ENCODE assay signal across 8 cellular contexts in the genomic region with DNA sequence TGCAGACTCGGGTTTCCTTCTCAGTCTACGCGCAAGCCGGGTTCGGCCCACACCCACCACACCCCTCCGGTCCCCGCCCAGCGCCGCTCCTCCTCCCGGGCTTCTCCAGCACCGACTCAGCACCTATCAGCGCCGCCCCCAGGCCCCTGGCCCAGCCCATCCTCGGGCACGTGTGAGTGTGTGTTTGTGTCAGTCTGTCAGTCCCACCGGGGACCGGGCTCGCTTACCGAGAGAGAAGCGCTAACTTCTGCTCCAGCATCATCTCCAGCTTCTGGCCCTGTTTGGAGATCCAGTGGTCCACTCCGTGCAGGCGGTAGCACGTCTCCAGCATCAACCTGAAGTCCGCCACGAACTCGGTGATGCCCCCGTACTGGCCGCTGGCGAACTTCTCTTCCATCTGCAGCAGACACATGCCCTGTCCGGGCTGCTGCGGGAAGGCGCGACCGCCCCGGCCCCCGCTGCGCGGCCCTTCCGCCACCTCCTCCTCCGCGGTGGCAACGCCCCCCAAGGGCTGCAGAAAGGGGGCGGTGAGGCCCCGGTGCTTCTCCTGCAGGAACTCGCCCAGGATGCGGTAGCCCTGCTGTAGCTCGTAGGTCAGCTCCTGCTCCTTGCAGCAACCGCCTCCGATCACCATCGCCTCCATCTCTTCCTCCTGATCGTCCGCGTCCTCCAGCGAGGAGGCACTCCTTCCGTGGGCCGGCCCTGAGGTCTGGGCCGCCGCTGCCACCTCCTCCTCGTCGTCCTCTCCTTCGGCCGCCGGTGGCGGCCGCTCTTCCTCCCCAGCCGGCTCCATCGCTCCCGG. TPM values are rescaled to one million over a fixed set of nuclear protein-coding genes. Genes with fewer than 3 reads are reported as not detected.
DNase-seq lines count a peak whose midpoint lies in the region; ATAC-seq and TF ChIP-seq lines count a peak whose summit lies in the region.

No MANE protein-coding gene starts in this region.

- POLR2A ChIA-PET in activated CD4-positive, alpha-beta T cell treated with anti-CD3 and anti-CD28 coated beads for 36 hours (lab: Charles Lee): interaction anchor here (0.6 to 1.5 kb wide), 3 partner anchors 8 to 406 kb away, joined by 3 to 5 read pairs (median 4); a partner anchor contains a TSS

- intact Hi-C loops in activated CD4-positive, alpha-beta T cell treated with anti-CD3 and anti-CD28 coated beads for 36 hours (cut with DNase I, micrococcal nuclease): loop anchor here (1.0 to 10.0 kb wide), 11 partner anchors 8 to 1215 kb away; a partner anchor contains a TSS
- intact Hi-C loops in left colon (cut with DNase I, micrococcal nuclease): no loop called here

- ATAC-seq in HG03432 (IDR thresholded peaks at IDR 0.05; ENCODE audit: unreplicated experiment) (peak; percentile 80), left colon (peak; percentile 82)
- ATAC-seq in activated CD4-positive, alpha-beta T cell treated with anti-CD3 and anti-CD28 coated beads for 36 hours: peak; percentile 88

- H3K27ac Mint-ChIP-seq in activated CD4-positive, alpha-beta T cell treated with anti-CD3 and anti-CD28 coated beads for 36 hours: peak overlapping the region; percentile 87

- H3K4me1 Mint-ChIP-seq in activated CD4-positive, alpha-beta T cell treated with anti-CD3 and anti-CD28 coated beads for 36 hours: peaks cover 54% of the 10 kb centered on the region

- no peaks in the 10 kb centered on the region for H3K27me3 Mint-ChIP-seq in activated CD4-positive, alpha-beta T cell treated with anti-CD3 and anti-CD28 coated beads for 36 hours

- H3K9me3 Mint-ChIP-seq in activated CD4-positive, alpha-beta T cell treated with anti-CD3 and anti-CD28 coated beads for 36 hours (ENCODE audit: low read depth): peaks cover 4% of the 10 kb centered on the region

- peak overlapping the region; percentile 88 for H3K4me3 Mint-ChIP-seq in activated CD4-positive, alpha-beta T cell treated with anti-CD3 and anti-CD28 coated beads for 36 hours

- peak overlapping the region; percentile 77 for H3K4me3 ChIP-seq in choroid plexus epithelial cell (ENCODE audit: low read depth, low read length)

- peaks cover 17% of the 10 kb centered on the region for H3K36me3 Mint-ChIP-seq in activated CD4-positive, alpha-beta T cell treated with anti-CD3 and anti-CD28 coated beads for 36 hours (ENCODE audit: low read depth)

- DNase-seq in AG20443 (ENCODE audit: low spot score) (peak; percentile 88), GM19238 (ENCODE audit: insufficient read length, low spot score) (peak; percentile 69), NCI-H510A treated with DMSO at 0.1 percent for 48 hours (lab: John Stamatoyannopoulos, UW) (peak; percentile 74), choroid plexus epithelial cell (ENCODE audit: low read depth) (peak; percentile 93), left colon (peak; percentile 95 to 96)
- DNase-seq in activated CD4-positive, alpha-beta T cell treated with anti-CD3 and anti-CD28 coated beads for 36 hours: peak; percentile 98
- peak; percentile 84 to 97 (median 92) for DNase-seq in stimulated activated CD4-positive, alpha-beta T cell treated with anti-CD3 and anti-CD28 coated beads, Interleukin-1b, Interleukin-23, amount 100 ng/mL, for 24 hours (ENCODE audit: low read depth in 4 of 4, low spot score in 1 of 4)

- no peak for TF ChIP-seq CTCF in choroid plexus epithelial cell (conservative IDR thresholded peaks at IDR 0.05; ENCODE audit: low read depth, low read length)

- CTCF ChIA-PET in activated CD4-positive, alpha-beta T cell treated with anti-CD3 and anti-CD28 coated beads for 36 hours (lab: Charles Lee): interaction anchor here (1.1 to 1.3 kb wide), 2 partner anchors 9 to 47 kb away, joined by 4 to 5 read pairs; no protein-coding TSS in a partner anchor

RNA-seq across cellular contexts. Expression of a gene that starts 8.3 kb away (rescaled TPM):
- 10 to 100 TPM; 11.7 to 18.2 TPM for total RNA-seq in activated CD4-positive, alpha-beta T cell treated with anti-CD3 and anti-CD28 coated beads for 36 hours
- 1 to 10 TPM; 7.1 to 9.5 TPM for total RNA-seq in left colon

Comparison
In these comparisons a context has a peak if more than half of its experiments do, and no peak if none do; other contexts are left out.
1. Peak in every context shown above with its lines: DNase-seq, ATAC-seq and H3K4me3 ChIP-seq.
2. intact Hi-C loops: an anchor here in activated CD4-positive, alpha-beta T cell treated with anti-CD3 and anti-CD28 coated beads for 36 hours (1.0 to 10.0 kb wide); none called in left colon.